In the genomic region with DNA sequence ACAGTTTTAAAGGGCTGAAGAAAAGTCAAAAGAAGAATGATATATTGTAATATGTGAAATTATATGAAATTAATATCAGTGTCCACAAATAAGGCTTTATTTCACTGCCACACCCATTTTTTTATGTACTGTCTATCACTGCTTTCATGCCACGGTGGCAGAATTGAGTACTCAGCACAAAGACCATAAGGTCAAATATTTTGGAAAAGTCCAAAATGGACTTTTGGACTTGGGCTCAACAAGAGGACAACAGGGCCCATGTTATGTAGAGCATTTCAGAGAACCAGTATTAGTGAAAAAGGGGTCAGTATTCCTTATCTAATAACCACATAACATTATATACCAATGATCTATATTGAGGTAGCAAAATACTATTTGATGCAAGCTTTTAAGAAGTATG, we compare ENCODE assay signal across 30 cellular contexts.
DNase-seq lines count a peak whose midpoint lies in the region; ATAC-seq, FAIRE-seq and TF ChIP-seq lines count a peak whose summit lies in the region.
"Had no signal": no experiment of that assay in that cellular context is flagged by ENCODE, and none has a peak within 500 bp of the region (broad histone marks: within the 10 kb centered on the region; RNA-seq: fewer than 3 reads in every experiment).

No MANE protein-coding gene starts in this region.

- H4K20me1 ChIP-seq in HepG2 (ENCODE audit: insufficient read depth, low read length) = no peaks in the 10 kb centered on the region
- H4K20me1 ChIP-seq: BLaER1; BLaER1 treated with 17β-estradiol and CSF1 and Interleukin-3, amounts not matched to agents 10 nM and 100 nM had no signal

- in situ Hi-C loops in HepG2 (cut with HindIII; ENCODE audit: extremely low pct_ligation_motif_present, low pct_unique_long_range_greater_than_20kb) = no loop called here

- intact Hi-C loops in HepG2 (cut with micrococcal nuclease; ENCODE audit: unreplicated experiment) = no loop called here

- TF ChIP-seq POLR2A in HepG2 (IDR thresholded peaks at IDR 0.05; ENCODE audit: insufficient read depth in 1 of 2, low read depth in 2 of 2, low read length in 2 of 2) (no peak), gastroesophageal sphincter (IDR thresholded peaks at IDR 0.05) (no peak)

- no peak for FAIRE-seq in HepG2 (lab: Jason Lieb, UNC)
- FAIRE-seq: A204.1, A549, D721Med had no signal

- H3K4me1 ChIP-seq in liver (ENCODE audit: control insufficient read depth in 4 of 4, insufficient read depth in 4 of 4, low read length in 3 of 4) = no peaks in the 10 kb centered on the region
- no peaks in the 10 kb centered on the region for H3K4me1 ChIP-seq in HepG2 (ENCODE audit: insufficient read depth, low read length)
- no peaks in the 10 kb centered on the region for H3K4me1 ChIP-seq in gastroesophageal sphincter
- H3K4me1 ChIP-seq: A549; BE2C; BLaER1; BLaER1 treated with 17β-estradiol and CSF1 and Interleukin-3, amounts not matched to agents 10 nM and 100 nM; Caco-2 had no signal

- WGBS in liver = 33% methylated on average over 1 of the region's 1 CpG
- 0% methylated on average over 1 of the region's 1 CpG for whole genome bisulfite sequencing in HepG2 (ENCODE audit: low lambda C conversion rate)
- WGBS in gastroesophageal sphincter (ENCODE audit: low coverage in 1 of 2), 2 donors = 62% methylated on average over 1 of the region's 1 CpG; no CpG with 5 or more reads in 1 of the 2 donors

- TF ChIP-seq RAD21 in liver (IDR thresholded peaks at IDR 0.05) (no peak), HepG2 (CRISPR knock-in tag; IDR thresholded peaks at IDR 0.05) (no peak)

- H3K4me3 ChIP-seq in liver (ENCODE audit: low read depth in 1 of 3, low read length in 3 of 3) = no peak overlapping the region
- H3K4me3 ChIP-seq in HepG2 (replicated peaks in 1 of 3; ENCODE audit: insufficient read depth in 1 of 3, low read depth in 2 of 3, low read length in 3 of 3) = no peak overlapping the region
- no peak overlapping the region for H3K4me3 ChIP-seq in gastroesophageal sphincter
- H3K4me3 ChIP-seq: A549; BLaER1; BLaER1 treated with 17β-estradiol and CSF1 and Interleukin-3, amounts not matched to agents 10 nM and 100 nM had no signal

- CTCF ChIA-PET in HepG2 (lab: Yijun Ruan, JAX; ENCODE audit: low intra/inter-chr PET ratio, low total read pairs) = no interaction called here

- BruUV-seq in HepG2 (replicated peaks; lab: Mats Ljungman, UMichigan) = no TSS peak

- H3K27ac ChIP-seq in liver (ENCODE audit: low read depth in 1 of 2, low read length in 2 of 2) (no peak overlapping the region), HepG2 (ENCODE audit: extremely low read length, insufficient read depth, low read length) (no peak overlapping the region), gastroesophageal sphincter (no peak overlapping the region)
- H3K27ac ChIP-seq: 22Rv1; A549; BLaER1; BLaER1 treated with 17β-estradiol and CSF1 and Interleukin-3, amounts not matched to agents 10 nM and 100 nM; C4-2B had no signal

- TF ChIP-seq CTCF in liver (IDR thresholded peaks at IDR 0.05; ENCODE audit: low read depth, low read length, missing input control) (no peak), HepG2 (CRISPR knock-in tag; IDR thresholded peaks at IDR 0.05) (no peak), gastroesophageal sphincter (IDR thresholded peaks at IDR 0.05) (no peak)

- no peaks in the 10 kb centered on the region for H3K36me3 ChIP-seq in liver (ENCODE audit: control insufficient read depth in 4 of 4, insufficient read depth in 3 of 4, low read depth in 1 of 4, low read length in 3 of 4)
- no peaks in the 10 kb centered on the region for H3K36me3 ChIP-seq in HepG2 (replicated peaks in 1 of 2; ENCODE audit: control insufficient read depth in 1 of 2, insufficient read depth in 2 of 2, low read length in 2 of 2)
- H3K36me3 ChIP-seq in gastroesophageal sphincter = no peaks in the 10 kb centered on the region
- H3K36me3 ChIP-seq: BE2C; BLaER1; BLaER1 treated with 17β-estradiol and CSF1 and Interleukin-3, amounts not matched to agents 10 nM and 100 nM had no signal

- no peak for TF ChIP-seq EP300 in HepG2 (IDR thresholded peaks at IDR 0.05; ENCODE audit: low read depth in 2 of 2, low read length in 2 of 2)
- TF ChIP-seq EP300 in HepG2 (CRISPR knock-in tag; IDR thresholded peaks at IDR 0.05; ENCODE audit: borderline replicate concordance) = no peak
- no peak for TF ChIP-seq EP300 in gastroesophageal sphincter (IDR thresholded peaks at IDR 0.05)

- no peaks in the 10 kb centered on the region for H3K27me3 ChIP-seq in liver (ENCODE audit: control insufficient read depth in 4 of 4, insufficient read depth in 4 of 4, low read length in 3 of 4)
- no peaks in the 10 kb centered on the region for H3K27me3 ChIP-seq in HepG2 (ENCODE audit: control insufficient read depth in 1 of 2, insufficient read depth in 2 of 2, low read length in 2 of 2)
- H3K27me3 ChIP-seq in gastroesophageal sphincter = no peaks in the 10 kb centered on the region
- H3K27me3 ChIP-seq: BE2C; BLaER1; BLaER1 treated with 17β-estradiol and CSF1 and Interleukin-3, amounts not matched to agents 10 nM and 100 nM had no signal

- H3K9ac ChIP-seq in liver (ENCODE audit: low read depth in 1 of 2, low read length in 2 of 2) (no peak overlapping the region), HepG2 (ENCODE audit: insufficient read depth, low read depth, low read length) (no peak overlapping the region)
- H3K9ac ChIP-seq: BLaER1; BLaER1 treated with 17β-estradiol and CSF1 and Interleukin-3, amounts not matched to agents 10 nM and 100 nM had no signal

- POLR2A ChIA-PET in HepG2 (lab: Yijun Ruan, JAX) = no interaction called here

- H3K9me3 ChIP-seq in liver (ENCODE audit: control insufficient read depth in 4 of 4, low read length in 3 of 4) (no peaks in the 10 kb centered on the region), HepG2 (ENCODE audit: low read length) (no peaks in the 10 kb centered on the region), gastroesophageal sphincter (peaks cover 0 to 4% (median 0%) of the 10 kb centered on the region in 3 donors)
- H3K9me3 ChIP-seq: A549; BE2C; BLaER1; BLaER1 treated with 17β-estradiol and CSF1 and Interleukin-3, amounts not matched to agents 10 nM and 100 nM; Caco-2 had no signal

- H3K4me2 ChIP-seq in HepG2 (ENCODE audit: low read depth, low read length) = no peak overlapping the region
- H3K4me2 ChIP-seq: A549; BLaER1; BLaER1 treated with 17β-estradiol and CSF1 and Interleukin-3, amounts not matched to agents 10 nM and 100 nM had no signal

- no peaks in the 10 kb centered on the region for H3K79me2 ChIP-seq in HepG2 (ENCODE audit: insufficient read depth, low read length)

- DNase-seq in HepG2 (ENCODE audit: low spot score) = no peak
- DNase-seq in left lobe of liver (ENCODE audit: low spot score) = no peak
- DNase-seq: 8988T; ACHN; AML-193; BE2C; C1 segment of cervical spinal cord; Caco-2; Calu3; CD4-positive, alpha-beta memory T cell; CD4-positive, alpha-beta T cell; CD4-positive, CD25-positive, alpha-beta regulatory T cell; CD8-positive, alpha-beta memory T cell; CD8-positive, alpha-beta T cell; COR-L47; DMS 273 treated with DMSO at 0.1 percent for 48 hours; DMS153; DMS53; DMS79; DMS79 treated with DMSO at 0.1 percent for 48 hours; DND-41 had no signal

- ATAC-seq in HepG2 = no peak
- ATAC-seq in left lobe of liver = peak; percentile 67
- no peak for ATAC-seq in gastroesophageal sphincter
- ATAC-seq: A549; CD8-positive, alpha-beta T cell had no signal

- H2AFZ ChIP-seq in HepG2 (ENCODE audit: low read length) = no peak overlapping the region

TF ChIP-seq in liver, 16 proteins besides CTCF, POLR2A, EP300 and RAD21:
- no peak for TF ChIP-seq HNF4G (IDR thresholded peaks at IDR 0.05)
- peak; percentile 76 to 78 for TF ChIP-seq HNF4A (conservative IDR thresholded peaks at IDR 0.05)
- no peak for TF ChIP-seq SP1 (IDR thresholded peaks at IDR 0.05)

TF ChIP-seq in HepG2, 621 proteins besides CTCF, POLR2A, EP300 and RAD21 (continues in another document):
- TF ChIP-seq, protein P1, sequence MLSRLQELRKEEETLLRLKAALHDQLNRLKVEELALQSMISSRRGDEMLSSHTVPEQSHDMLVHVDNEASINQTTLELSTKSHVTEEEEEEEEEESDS (CRISPR knock-in tag; IDR thresholded peaks at IDR 0.05; ENCODE audit: borderline replicate concordance) = no peak
- TF ChIP-seq ZNF558 (CRISPR knock-in tag; IDR thresholded peaks at IDR 0.05; ENCODE audit: borderline replicate concordance) = no peak
- no peak for TF ChIP-seq HOXA7 (CRISPR knock-in tag; IDR thresholded peaks at IDR 0.05)
- no peak for TF ChIP-seq SOX6 (IDR thresholded peaks at IDR 0.05)
- no peak for TF ChIP-seq SOX6 (CRISPR knock-in tag; IDR thresholded peaks at IDR 0.05)
- TF ChIP-seq RFXAP (CRISPR knock-in tag; IDR thresholded peaks at IDR 0.05; ENCODE audit: borderline replicate concordance) = no peak
- TF ChIP-seq RBM22 (optimal IDR thresholded peaks at IDR 0.05; ENCODE audit: low read length) = no peak
- no peak for TF ChIP-seq MED1 (CRISPR knock-in tag; IDR thresholded peaks at IDR 0.05)
- no peak for TF ChIP-seq ZNF674 (CRISPR knock-in tag; IDR thresholded peaks at IDR 0.05; ENCODE audit: low read depth)
- no peak for TF ChIP-seq TSC22D2 (CRISPR knock-in tag; IDR thresholded peaks at IDR 0.05; ENCODE audit: borderline replicate concordance)
- TF ChIP-seq MXD4 (CRISPR knock-in tag; IDR thresholded peaks at IDR 0.05) = no peak
- TF ChIP-seq ARHGAP35 (CRISPR knock-in tag; IDR thresholded peaks at IDR 0.05; ENCODE audit: borderline replicate concordance) = no peak
- no peak for TF ChIP-seq ZNF556 (CRISPR knock-in tag; IDR thresholded peaks at IDR 0.05; ENCODE audit: borderline replicate concordance)
- no peak for TF ChIP-seq KLF13 (CRISPR knock-in tag; IDR thresholded peaks at IDR 0.05)
- TF ChIP-seq HMGXB4 (CRISPR knock-in tag; IDR thresholded peaks at IDR 0.05; ENCODE audit: borderline replicate concordance in 1 of 2, low read depth in 1 of 2) = no peak
